ENCODE assay signal across 17 cellular contexts in genomic region chr5:142863856-142864255, GRCh38.
DNase-seq lines count a peak whose midpoint lies in the region; ATAC-seq and TF ChIP-seq lines count a peak whose summit lies in the region.
"Had no signal": no experiment of that assay in that cellular context is flagged by ENCODE, and none has a peak within 500 bp of the region (broad histone marks: within the 10 kb centered on the region; RNA-seq: fewer than 3 reads in every experiment).

No MANE protein-coding gene starts in this region.

- H3K27ac ChIP-seq in CD4-positive, CD25-positive, alpha-beta regulatory T cell (ENCODE audit: insufficient read depth, low read length, poor library complexity, severe bottlenecking): no peak overlapping the region
- H3K27ac ChIP-seq in CD8-positive, alpha-beta memory T cell (ENCODE audit: low read depth, low read length): no peak overlapping the region
- H3K27ac ChIP-seq in iPS-20b (ENCODE audit: low read length): peak overlapping the region; percentile 69
- no peak overlapping the region for H3K27ac ChIP-seq in ovary
- H3K27ac ChIP-seq: foreskin keratinocyte, KMS-11 had no signal

- peaks cover 0 to 32% (median 10%) of the 10 kb centered on the region in 4 donors for H3K4me1 Mint-ChIP-seq in CD4-positive, CD25-positive, alpha-beta regulatory T cell
- peaks cover 78 to 88% (median 87%) of the 10 kb centered on the region in 3 donors for H3K4me1 Mint-ChIP-seq in CD8-positive, alpha-beta memory T cell
- peaks cover 38% of the 10 kb centered on the region for H3K4me1 Mint-ChIP-seq in activated CD8-positive, alpha-beta T cell treated with anti-CD3 and anti-CD28 coated beads, Interleukin-2, amount 10 ng/mL, durations not matched to agents 7 days and 5 days (ENCODE audit: low read depth)

- POLR2A ChIA-PET in CD8-positive, alpha-beta memory T cell (lab: Charles Lee): no interaction called here
- POLR2A ChIA-PET in activated CD8-positive, alpha-beta T cell treated with anti-CD3 and anti-CD28 coated beads, Interleukin-2, amount 10 ng/mL, durations not matched to agents 7 days and 5 days (lab: Charles Lee): interaction anchor here (0.9 to 1.6 kb wide), 2 partner anchors 81 to 116 kb away, joined by 4 to 5 read pairs; no protein-coding TSS in a partner anchor

- H3K27ac Mint-ChIP-seq in CD4-positive, CD25-positive, alpha-beta regulatory T cell: peak overlapping the region; percentile 65 to 94 (median 87)
- peak overlapping the region; percentile 29 to 92 (median 67) for H3K27ac Mint-ChIP-seq in CD8-positive, alpha-beta memory T cell
- H3K27ac Mint-ChIP-seq in activated CD8-positive, alpha-beta T cell treated with anti-CD3 and anti-CD28 coated beads, Interleukin-2, amount 10 ng/mL, durations not matched to agents 7 days and 5 days: peak overlapping the region; percentile 22
- H3K27ac Mint-ChIP-seq: stimulated activated naive B cell treated with anti-CD40 and anti-IgM and Interleukin-4, amounts not matched to agents 10 μg/mL and 1 μg/mL and 100 μg/mL, for 72 hours had no signal

- peaks cover 3% of the 10 kb centered on the region for H3K4me1 ChIP-seq in CD4-positive, CD25-positive, alpha-beta regulatory T cell (ENCODE audit: control insufficient read depth, insufficient read depth, low read length, poor library complexity, severe bottlenecking)
- H3K4me1 ChIP-seq in CD8-positive, alpha-beta memory T cell (ENCODE audit: insufficient read depth, low read length): peaks cover 9% of the 10 kb centered on the region
- H3K4me1 ChIP-seq in iPS-20b (ENCODE audit: insufficient read depth, low read length): peaks cover 33% of the 10 kb centered on the region
- no peaks in the 10 kb centered on the region for H3K4me1 ChIP-seq in ovary (ENCODE audit: insufficient read depth)
- H3K4me1 ChIP-seq: foreskin keratinocyte had no signal

- H3K4me3 Mint-ChIP-seq in CD4-positive, CD25-positive, alpha-beta regulatory T cell: peak overlapping the region in 2 of 4 donors; percentile 30 to 57
- peak overlapping the region in 5 of 7 donors; percentile 3 to 73 (median 27) for H3K4me3 Mint-ChIP-seq in CD8-positive, alpha-beta memory T cell
- H3K4me3 Mint-ChIP-seq in activated CD8-positive, alpha-beta T cell treated with anti-CD3 and anti-CD28 coated beads, Interleukin-2, amount 10 ng/mL, durations not matched to agents 7 days and 5 days: no peak overlapping the region
- H3K4me3 Mint-ChIP-seq: stimulated activated naive B cell treated with anti-CD40 and anti-IgM and Interleukin-4, amounts not matched to agents 10 μg/mL and 1 μg/mL and 100 μg/mL, for 72 hours had no signal

- DNase-seq in CD4-positive, CD25-positive, alpha-beta regulatory T cell: no peak
- DNase-seq in CD8-positive, alpha-beta memory T cell: no peak
- DNase-seq in activated CD8-positive, alpha-beta T cell treated with anti-CD3 and anti-CD28 coated beads, Interleukin-2, amount 10 ng/mL, durations not matched to agents 7 days and 5 days: no peak
- DNase-seq in SK-N-DZ (ENCODE audit: low spot score): no peak
- DNase-seq in ovary: no peak
- no peak for DNase-seq in stimulated activated naive CD4-positive, alpha-beta T cell treated with Interleukin-2 at 50 U/mL for 16 hours (lab: John Stamatoyannopoulos, UW)
- DNase-seq in NCI-H187 treated with DMSO at 0.1 percent for 48 hours (lab: John Stamatoyannopoulos, UW): no peak
- DNase-seq: activated gamma-delta T cell treated with Interleukin-2 at 50 U/mL for 16 hours; central memory CD4-positive, alpha-beta T cell; DMS79 treated with DMSO at 0.1 percent for 48 hours; foreskin keratinocyte; NCI-H1105 treated with DMSO at 0.1 percent for 48 hours; NCI-H345; stimulated activated naive B cell treated with anti-CD40 and anti-IgM and Interleukin-4, amounts not matched to agents 10 μg/mL and 1 μg/mL and 100 μg/mL, for 72 hours had no signal

- ATAC-seq in CD4-positive, CD25-positive, alpha-beta regulatory T cell (ENCODE audit: low read depth in 2 of 2): no peak
- ATAC-seq in activated CD8-positive, alpha-beta T cell treated with anti-CD3 and anti-CD28 coated beads, Interleukin-2, amount 10 ng/mL, durations not matched to agents 7 days and 5 days: no peak
- ATAC-seq: foreskin keratinocyte; stimulated activated naive B cell treated with anti-CD40 and anti-IgM and Interleukin-4, amounts not matched to agents 10 μg/mL and 1 μg/mL and 100 μg/mL, for 72 hours had no signal

- H3K27me3 Mint-ChIP-seq in CD4-positive, CD25-positive, alpha-beta regulatory T cell: no peaks in the 10 kb centered on the region
- H3K27me3 Mint-ChIP-seq in CD8-positive, alpha-beta memory T cell: no peaks in the 10 kb centered on the region
- no peaks in the 10 kb centered on the region for H3K27me3 Mint-ChIP-seq in activated CD8-positive, alpha-beta T cell treated with anti-CD3 and anti-CD28 coated beads, Interleukin-2, amount 10 ng/mL, durations not matched to agents 7 days and 5 days (ENCODE audit: low read depth)

- CTCF ChIA-PET in CD8-positive, alpha-beta memory T cell (lab: Charles Lee): interaction anchor here (0.8 to 3.7 kb wide), 8 partner anchors 16 to 165 kb away, joined by 3 to 24 read pairs (median 8); partner anchors contain the start of gene ARHGAP26
- CTCF ChIA-PET in activated CD8-positive, alpha-beta T cell treated with anti-CD3 and anti-CD28 coated beads, Interleukin-2, amount 10 ng/mL, durations not matched to agents 7 days and 5 days (lab: Charles Lee): interaction anchor here (0.7 to 3.9 kb wide), 11 partner anchors 10 to 1064 kb away, joined by 3 to 50 read pairs (median 4); partner anchors contain the start of gene ARHGAP26

- no peaks in the 10 kb centered on the region for H3K36me3 ChIP-seq in CD4-positive, CD25-positive, alpha-beta regulatory T cell (ENCODE audit: control insufficient read depth, insufficient read depth, low read length)
- H3K36me3 ChIP-seq in CD8-positive, alpha-beta memory T cell (ENCODE audit: insufficient read depth, low read length): no peaks in the 10 kb centered on the region
- H3K36me3 ChIP-seq in iPS-20b (ENCODE audit: insufficient read depth, low read depth, low read length) (no peaks in the 10 kb centered on the region), ovary (no peaks in the 10 kb centered on the region)

- TF ChIP-seq POLR2A in ovary (IDR thresholded peaks at IDR 0.05): no peak

- H3K9ac ChIP-seq in iPS-20b (ENCODE audit: low read depth, low read length): peak overlapping the region; percentile 63; the same call in 1 of the 2 replicates
- H3K9ac ChIP-seq: KMS-11 had no signal

- no peak overlapping the region for H3K4me3 ChIP-seq in CD4-positive, CD25-positive, alpha-beta regulatory T cell (ENCODE audit: low read depth, low read length)
- H3K4me3 ChIP-seq in CD8-positive, alpha-beta memory T cell (ENCODE audit: low read length): no peak overlapping the region
- H3K4me3 ChIP-seq in iPS-20b (ENCODE audit: low read length) (peak overlapping the region; percentile 50; the same call in 1 of the 2 replicates), ovary (no peak overlapping the region)
- H3K4me3 ChIP-seq: skin epidermis had no signal

- H3K27me3 ChIP-seq in CD4-positive, CD25-positive, alpha-beta regulatory T cell (ENCODE audit: control insufficient read depth, insufficient read depth, low read length): no peaks in the 10 kb centered on the region
- no peaks in the 10 kb centered on the region for H3K27me3 ChIP-seq in CD8-positive, alpha-beta memory T cell (ENCODE audit: insufficient read depth, low read length, poor library complexity, severe bottlenecking)
- no peaks in the 10 kb centered on the region for H3K27me3 ChIP-seq in iPS-20b (ENCODE audit: insufficient read depth, low read length)
- no peaks in the 10 kb centered on the region for H3K27me3 ChIP-seq in ovary
- H3K27me3 ChIP-seq: foreskin keratinocyte had no signal

- intact Hi-C loops in ovary (cut with DNase I): no loop called here

- no peaks in the 10 kb centered on the region for H3K36me3 Mint-ChIP-seq in CD4-positive, CD25-positive, alpha-beta regulatory T cell
- H3K36me3 Mint-ChIP-seq in CD8-positive, alpha-beta memory T cell: no peaks in the 10 kb centered on the region
- H3K36me3 Mint-ChIP-seq in activated CD8-positive, alpha-beta T cell treated with anti-CD3 and anti-CD28 coated beads, Interleukin-2, amount 10 ng/mL, durations not matched to agents 7 days and 5 days (ENCODE audit: low read depth): no peaks in the 10 kb centered on the region
- H3K36me3 Mint-ChIP-seq: stimulated activated naive B cell treated with anti-CD40 and anti-IgM and Interleukin-4, amounts not matched to agents 10 μg/mL and 1 μg/mL and 100 μg/mL, for 72 hours had no signal

- TF ChIP-seq EP300 in ovary (IDR thresholded peaks at IDR 0.05): no peak

- no peak for TF ChIP-seq CTCF in ovary (IDR thresholded peaks at IDR 0.05)

- no peaks in the 10 kb centered on the region for H3K9me3 ChIP-seq in CD4-positive, CD25-positive, alpha-beta regulatory T cell (ENCODE audit: control insufficient read depth in 2 of 2, low read length in 2 of 2)
- H3K9me3 ChIP-seq in CD8-positive, alpha-beta memory T cell (ENCODE audit: low read length): no peaks in the 10 kb centered on the region
- no peaks in the 10 kb centered on the region for H3K9me3 ChIP-seq in iPS-20b (ENCODE audit: insufficient read depth, low read depth, low read length)
- no peaks in the 10 kb centered on the region for H3K9me3 ChIP-seq in ovary

- H3K9me3 Mint-ChIP-seq in CD4-positive, CD25-positive, alpha-beta regulatory T cell: no peaks in the 10 kb centered on the region
- no peaks in the 10 kb centered on the region for H3K9me3 Mint-ChIP-seq in CD8-positive, alpha-beta memory T cell
- H3K9me3 Mint-ChIP-seq in activated CD8-positive, alpha-beta T cell treated with anti-CD3 and anti-CD28 coated beads, Interleukin-2, amount 10 ng/mL, durations not matched to agents 7 days and 5 days (ENCODE audit: insufficient read depth): no peaks in the 10 kb centered on the region
- H3K9me3 Mint-ChIP-seq: stimulated activated naive B cell treated with anti-CD40 and anti-IgM and Interleukin-4, amounts not matched to agents 10 μg/mL and 1 μg/mL and 100 μg/mL, for 72 hours had no signal

- 79 to 80% (median 79%) methylated on average over 5 of the region's 5 CpGs for WGBS in ovary, 3 donors

Comparison
In these comparisons a context has a peak if more than half of its experiments do, and no peak if none do; other contexts are left out.
1. H3K27ac Mint-ChIP-seq: peak in every context shown above with its lines; median percentile 87 in CD4-positive, CD25-positive, alpha-beta regulatory T cell; 67 in CD8-positive, alpha-beta memory T cell; 22 in activated CD8-positive, alpha-beta T cell treated with anti-CD3 and anti-CD28 coated beads, Interleukin-2, amount 10 ng/mL, durations not matched to agents 7 days and 5 days.